28 cellular contexts compared by ENCODE assay signal in the genomic region with DNA sequence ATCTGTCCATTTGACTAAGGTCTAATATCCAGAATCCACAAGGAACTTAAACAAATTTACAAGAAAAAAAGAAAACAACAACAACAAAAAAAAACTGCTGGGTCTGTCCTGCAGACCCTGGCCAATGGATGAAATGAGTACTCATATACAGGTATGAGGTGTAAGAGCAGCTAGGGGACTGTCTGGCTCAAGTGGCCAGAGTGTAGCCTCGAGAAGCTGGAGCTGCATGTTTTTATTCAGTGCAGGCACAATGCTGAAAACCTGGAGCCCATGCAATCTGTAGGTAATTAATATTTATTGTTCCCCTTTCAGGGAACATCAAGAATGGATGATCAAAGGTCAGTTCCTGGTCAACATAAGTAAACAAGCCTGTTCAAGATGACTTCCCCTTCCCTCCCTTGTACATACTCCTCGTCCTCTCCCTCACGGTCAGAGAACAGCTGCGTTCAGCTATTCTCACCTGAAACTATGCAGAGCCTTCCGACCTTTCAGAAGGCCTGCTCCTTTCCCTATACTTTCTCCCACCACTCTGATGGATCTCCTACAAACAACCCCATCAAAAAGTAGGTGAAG. TPM values are rescaled to one million over a fixed set of nuclear protein-coding genes. Genes with fewer than 3 reads are reported as not detected.
"Had no signal": no experiment of that assay in that cellular context is flagged by ENCODE, and none has a peak within 500 bp of the region (broad histone marks: within the 10 kb centered on the region; RNA-seq: fewer than 3 reads in every experiment).

No MANE protein-coding gene starts in this region.

- H3K27ac ChIP-seq: cardiac muscle cell, KMS-11, RWPE1, SJSA1 had no signal

- ATAC-seq: activated T-helper 17 cell treated with anti-CD3 and anti-CD28 coated beads, Interleukin-2, amount 50 U/mL, for 72 hours; SK-N-SH treated with all-trans-retinoic acid at 6 μM for 48 hours had no signal

- H3K4me2 ChIP-seq: KMS-11 had no signal

- H3K4me1 ChIP-seq: Peyer's patch, SJSA1 had no signal

- H3K9me3 ChIP-seq: Peyer's patch, SJSA1 had no signal

- H3K4me3 ChIP-seq: cardiac muscle cell, Peyer's patch, SJSA1 had no signal

- H3K9ac ChIP-seq: KMS-11 had no signal

- H3K27me3 ChIP-seq: cardiac muscle cell, Peyer's patch, SJSA1 had no signal

- DNase-seq: activated B cell treated with CpG ODN at 0.5 μM for 24 hours; activated CD4-positive, alpha-beta memory T cell treated with anti-CD3 and anti-CD28 coated beads, Interleukin-2, amount 10 ng/mL, durations not matched to agents 7 days and 5 days; activated CD4-positive, alpha-beta T cell treated with anti-CD3 and anti-CD28 coated beads for 1 hour; activated CD4-positive, alpha-beta T cell treated with anti-CD3 and anti-CD28 coated beads, Interleukin-2, amount 10 ng/mL, durations not matched to agents 7 days and 5 days; activated gamma-delta T cell; activated naive CD4-positive, alpha-beta T cell treated with anti-CD3 and anti-CD28 coated beads for 36 hours; activated T-cell treated with anti-CD3 and anti-CD28 coated beads for 4 hours; activated T-cell treated with anti-CD3 and anti-CD28 coated beads, Interleukin-2, amount 50 U/mL, for 48 hours; amygdala; NCI-H1092; NCI-H1417; NCI-H1930; NCI-H2171; NCI-H2227 treated with DMSO at 0.1 percent for 48 hours; NCI-H446 treated with DMSO at 0.1 percent for 48 hours; NCI-H524 treated with DMSO at 0.1 percent for 48 hours; Right ventricle myocardium superior; SW 1271 had no signal

- H3K36me3 ChIP-seq: cardiac muscle cell, Peyer's patch, SJSA1 had no signal

RNA-seq across cellular contexts. Expression of gene CYP2C19, which starts 15.5 kb away (rescaled TPM):
- total RNA-seq: activated B cell treated with CpG ODN at 0.5 μM for 24 hours; activated CD4-positive, alpha-beta T cell treated with anti-CD3 and anti-CD28 coated beads, Interleukin-2, amount 10 ng/mL, durations not matched to agents 7 days and 5 days; activated CD8-positive, alpha-beta memory T cell treated with anti-CD3 and anti-CD28 coated beads for 36 hours; astrocyte; cardiac muscle cell; MCF 10A; SJSA1 had no signal
